In the genomic region with DNA sequence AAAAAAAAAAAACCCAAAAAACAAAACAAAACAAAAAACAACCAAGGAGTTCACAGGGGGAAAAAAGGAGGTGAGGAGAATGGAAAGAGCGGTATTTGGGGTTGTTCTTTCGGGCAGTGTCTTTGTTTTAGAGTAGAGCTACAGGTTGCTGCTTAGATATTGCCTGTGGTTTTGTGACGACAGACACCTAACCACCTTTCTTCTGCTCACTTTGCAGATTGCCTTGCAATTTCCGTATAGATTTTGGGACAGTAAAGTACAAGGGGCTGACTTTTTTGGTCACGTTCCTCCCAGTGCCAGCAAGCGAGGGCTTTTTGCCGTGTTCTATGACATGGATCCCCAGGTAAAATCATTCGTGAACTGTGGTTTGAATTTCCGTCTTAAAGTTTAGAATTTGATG, we compare ENCODE assay signal across 19 cellular contexts.
"Had no signal": no experiment of that assay in that cellular context is flagged by ENCODE, and none has a peak within 500 bp of the region (broad histone marks: within the 10 kb centered on the region; RNA-seq: fewer than 3 reads in every experiment).

No MANE protein-coding gene starts in this region.

- H3K27me3 Mint-ChIP-seq: naive thymus-derived CD8-positive, alpha-beta T cell; stimulated activated naive CD8-positive, alpha-beta T cell treated with anti-CD3 and anti-CD28 coated beads, Interleukin-15, Interleukin-2, amounts not matched to agents 100 ng/mL and 50 ng/mL, for 24 hours had no signal

- H3K9me3 Mint-ChIP-seq: activated naive CD4-positive, alpha-beta T cell treated with anti-CD3 and anti-CD28 coated beads, Interleukin-2, amount 50 U/mL, for 72 hours; naive thymus-derived CD8-positive, alpha-beta T cell; stimulated activated naive CD8-positive, alpha-beta T cell treated with anti-CD3 and anti-CD28 coated beads, Interleukin-15, Interleukin-2, amounts not matched to agents 100 ng/mL and 50 ng/mL, for 24 hours; T-helper 1 cell treated with Interleukin-12 subunit alpha and Interleukin-12 subunit beta and Interleukin-4 antibody, amounts not matched to agents 30 μg/mL and 1 μg/mL, for 36 hours had no signal

- H3K27ac Mint-ChIP-seq: activated naive CD4-positive, alpha-beta T cell treated with anti-CD3 and anti-CD28 coated beads, Interleukin-2, amount 50 U/mL, for 72 hours had no signal

- H3K36me3 Mint-ChIP-seq: activated naive CD4-positive, alpha-beta T cell treated with anti-CD3 and anti-CD28 coated beads, Interleukin-2, amount 50 U/mL, for 72 hours had no signal

- H3K36me3 ChIP-seq: brain microvascular endothelial cell, prostate gland, uterus had no signal

- H3K4me2 ChIP-seq: SK-N-SH had no signal

- H3K4me3 ChIP-seq: heart left ventricle, lung, prostate gland, sigmoid colon, thyroid gland, uterus had no signal

- DNase-seq: activated CD4-positive, CD25-positive, alpha-beta regulatory T cell; activated CD8-positive, alpha-beta memory T cell treated with anti-CD3 and anti-CD28 coated beads, Interleukin-2, amount 50 U/mL, for 4 hours; brain microvascular endothelial cell; heart left ventricle; left colon; naive thymus-derived CD8-positive, alpha-beta T cell; sigmoid colon; SK-N-SH; stimulated activated CD4-positive, alpha-beta T cell treated with anti-CD3 and anti-CD28 coated beads, Interleukin-12 subunit alpha, Interleukin-12 subunit beta, amount 100 ng/mL, for 4 hours; stimulated activated CD4-positive, alpha-beta T cell treated with anti-CD3 and anti-CD28 coated beads, Interleukin-2, amount 100 ng/mL, for 48 hours; thyroid gland; uterus had no signal

- H3K27ac ChIP-seq: brain microvascular endothelial cell, heart left ventricle, prostate gland, sigmoid colon, uterus had no signal

- ATAC-seq: activated naive CD4-positive, alpha-beta T cell treated with anti-CD3 and anti-CD28 coated beads, Interleukin-2, amount 50 U/mL, for 72 hours; heart left ventricle; left colon had no signal

- H3K4me3 Mint-ChIP-seq: stimulated activated naive CD8-positive, alpha-beta T cell treated with anti-CD3 and anti-CD28 coated beads, Interleukin-15, Interleukin-2, amounts not matched to agents 100 ng/mL and 50 ng/mL, for 24 hours had no signal

- H3K9ac ChIP-seq: SK-N-SH had no signal

- H3K27me3 ChIP-seq: brain microvascular endothelial cell, heart left ventricle, sigmoid colon, thyroid gland, uterus had no signal

- FAIRE-seq: endothelial cell of umbilical vein, frontal cortex had no signal

- H3K9me3 ChIP-seq: heart left ventricle, prostate gland, sigmoid colon, SK-N-SH, thyroid gland, uterus had no signal

- H3K4me1 ChIP-seq: prostate gland, uterus had no signal
